Comparison of ENCODE assay signal across 11 cellular contexts in the genomic region with DNA sequence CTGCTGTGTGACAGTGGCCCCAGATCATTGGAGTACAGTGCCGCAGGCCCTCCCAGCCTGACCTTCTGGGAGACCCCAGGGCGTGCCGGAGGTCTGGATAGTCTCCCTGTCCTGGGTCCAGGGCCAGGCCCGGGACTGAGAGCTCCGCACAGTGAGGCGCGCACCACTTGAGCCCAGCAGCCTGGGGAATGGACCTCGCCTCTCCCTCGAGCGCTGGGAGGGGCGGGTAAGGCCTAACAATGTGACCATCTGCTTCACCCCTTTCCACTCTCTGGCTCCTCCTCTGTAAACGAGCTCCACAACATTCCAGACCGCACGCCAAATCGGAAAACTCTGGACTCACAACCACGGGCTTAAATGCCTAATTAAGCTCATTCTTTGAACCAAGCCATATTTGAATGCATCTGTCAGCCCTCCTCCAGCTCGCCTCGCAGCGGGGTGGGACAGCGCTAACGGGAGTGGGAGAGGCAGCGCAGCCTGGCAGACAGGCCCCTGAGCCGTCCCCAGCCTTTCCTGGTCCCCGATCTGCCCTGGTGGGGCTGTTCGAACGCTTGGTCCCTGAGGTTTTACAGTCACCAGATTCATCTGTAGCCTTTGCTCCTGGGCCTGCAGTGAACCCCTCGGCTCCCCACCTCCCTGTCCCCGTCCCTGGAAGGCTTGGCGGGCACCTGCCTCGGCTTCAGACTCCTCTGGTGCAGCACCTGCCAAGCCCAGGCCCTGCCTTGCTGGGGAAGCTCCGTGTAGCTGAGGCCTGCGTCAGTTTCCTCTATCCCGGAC.
A peak's percentile ranks its signal among the peaks of the same experiment; 100 is the strongest.
DNase-seq lines count a peak whose midpoint lies in the region; ATAC-seq and TF ChIP-seq lines count a peak whose summit lies in the region.
"Had no signal": no experiment of that assay in that cellular context is flagged by ENCODE, and none has a peak within 500 bp of the region (broad histone marks: within the 10 kb centered on the region; RNA-seq: fewer than 3 reads in every experiment).

No MANE protein-coding gene starts in this region.

- no peak overlapping the region for H3K4me3 ChIP-seq in epithelial cell of esophagus (ENCODE audit: low read length)

- DNase-seq in GM03348 (ENCODE audit: low spot score) (peak; percentile 32), NCI-H2171 treated with DMSO at 0.1 percent for 48 hours (lab: John Stamatoyannopoulos, UW) (peak; percentile 94), epithelial cell of esophagus (ENCODE audit: low read depth) (peak; percentile 13), omental fat pad (ENCODE audit: low spot score) (no peak), NAMALWA (ENCODE audit: low spot score) (no peak)
- DNase-seq in activated CD4-positive, alpha-beta T cell treated with anti-CD3 and anti-CD28 coated beads, Interleukin-2, amount 50 U/mL, for 1 hour, result no peak
- DNase-seq: activated T-cell treated with anti-CD3 and anti-CD28 coated beads, Interleukin-2, amount 50 U/mL, for 72 hours; IMR-90; midbrain had no signal

- ATAC-seq in omental fat pad (ENCODE audit: low FRiP score) (peak; percentile 31), GM21423 (IDR thresholded peaks at IDR 0.05; ENCODE audit: unreplicated experiment) (no peak), HG03159 (IDR thresholded peaks at IDR 0.05; ENCODE audit: unreplicated experiment) (no peak)
- ATAC-seq: activated T-cell treated with anti-CD3 and anti-CD28 coated beads, Interleukin-2, amount 50 U/mL, for 72 hours had no signal

- TF ChIP-seq CTCF in epithelial cell of esophagus (IDR thresholded peaks at IDR 0.05; ENCODE audit: insufficient read depth, low read depth, low read length, missing control alignments), result no peak
- no peak for TF ChIP-seq CTCF in omental fat pad (IDR thresholded peaks at IDR 0.05)

Comparison
In these comparisons a context has a peak if more than half of its experiments do, and no peak if none do; other contexts are left out.
1. DNase-seq: peak in GM03348 (single experiment), NCI-H2171 treated with DMSO at 0.1 percent for 48 hours (single experiment) and epithelial cell of esophagus (single experiment); none in omental fat pad (single experiment), NAMALWA (single experiment) and activated CD4-positive, alpha-beta T cell treated with anti-CD3 and anti-CD28 coated beads, Interleukin-2, amount 50 U/mL, for 1 hour (single experiment).